Comparison of ENCODE assay signal across 17 cellular contexts in genomic region chr1:44034423-44034822, GRCh38.
"Had no signal": no experiment of that assay in that cellular context is flagged by ENCODE, and none has a peak within 500 bp of the region (broad histone marks: within the 10 kb centered on the region; RNA-seq: fewer than 3 reads in every experiment).

No MANE protein-coding gene starts in this region.

- H3K36me3 ChIP-seq: cardiac muscle cell, Peyer's patch, SJSA1 had no signal

- H3K27me3 ChIP-seq: cardiac muscle cell, Peyer's patch, SJSA1 had no signal

- DNase-seq: activated CD4-positive, alpha-beta memory T cell treated with anti-CD3 and anti-CD28 coated beads, Interleukin-2, amount 10 ng/mL, durations not matched to agents 7 days and 5 days; activated CD4-positive, alpha-beta T cell treated with anti-CD3 and anti-CD28 coated beads for 1 hour; activated CD4-positive, alpha-beta T cell treated with anti-CD3 and anti-CD28 coated beads, Interleukin-2, amount 10 ng/mL, durations not matched to agents 7 days and 5 days; activated gamma-delta T cell; activated naive CD4-positive, alpha-beta T cell treated with anti-CD3 and anti-CD28 coated beads for 36 hours; activated T-cell treated with anti-CD3 and anti-CD28 coated beads for 4 hours; Kasumi-1; KBM-7; NCI-H1105 treated with DMSO at 0.1 percent for 48 hours; NCI-H1436 treated with DMSO at 0.1 percent for 48 hours; NCI-H187; NCI-H2081; NCI-H510A treated with DMSO at 0.1 percent for 48 hours; Peyer's patch; SHP77 had no signal

- H3K27ac ChIP-seq: SJSA1 had no signal

- H3K4me3 ChIP-seq: cardiac muscle cell, Peyer's patch, SJSA1 had no signal

- H3K9me3 ChIP-seq: Peyer's patch, SJSA1 had no signal
